ENCODE assay signal across 22 cellular contexts in the genomic region with DNA sequence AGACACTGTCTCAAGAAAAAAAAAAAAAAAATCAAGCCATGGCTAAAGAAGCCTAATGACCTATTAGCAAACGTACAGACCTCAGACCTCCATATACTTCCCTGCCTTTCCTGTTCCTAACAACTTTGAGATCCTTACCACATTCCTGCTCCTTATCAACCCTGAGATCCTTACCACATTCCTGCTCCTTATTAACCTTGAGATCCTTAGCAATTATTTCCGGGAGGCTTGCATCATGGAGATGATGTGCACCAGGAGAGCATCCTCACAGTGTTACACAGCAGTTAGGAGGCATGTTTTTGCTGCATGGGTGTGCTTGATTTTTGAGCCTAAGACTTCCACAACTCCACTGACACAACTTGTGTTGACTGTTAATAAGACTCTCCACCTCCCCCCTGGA. TPM values are rescaled to one million over a fixed set of nuclear protein-coding genes. Genes with fewer than 3 reads are reported as not detected.
DNase-seq lines count a peak whose midpoint lies in the region; ATAC-seq and TF ChIP-seq lines count a peak whose summit lies in the region.
"Had no signal": no experiment of that assay in that cellular context is flagged by ENCODE, and none has a peak within 500 bp of the region (broad histone marks: within the 10 kb centered on the region; RNA-seq: fewer than 3 reads in every experiment).

No MANE protein-coding gene starts in this region.

- H3K9ac ChIP-seq in SK-N-SH, result peak overlapping the region; percentile 34; the same call in 1 of the 2 replicates
- H3K9ac ChIP-seq: BLaER1 treated with 17β-estradiol and CSF1 and Interleukin-3, amounts not matched to agents 10 nM and 100 nM had no signal

- H3K79me2 ChIP-seq in SK-N-SH (ENCODE audit: insufficient read depth), result peaks cover 12% of the 10 kb centered on the region; the same call in 1 of the 2 replicates

- H3K9me2 ChIP-seq in SK-N-SH, result no peaks in the 10 kb centered on the region

- H3F3A ChIP-seq in SK-N-SH (replicated peaks; ENCODE audit: insufficient read depth), result peaks cover 55% of the 10 kb centered on the region

- H3K9me3 ChIP-seq in SK-N-SH, result no peaks in the 10 kb centered on the region
- H3K9me3 ChIP-seq: BLaER1 treated with 17β-estradiol and CSF1 and Interleukin-3, amounts not matched to agents 10 nM and 100 nM; SJSA1 had no signal

- CTCF ChIA-PET in SK-N-SH (lab: Yijun Ruan, JAX), result interaction anchor here (1.1 kb wide), 1 partner anchor 15 kb away, joined by 3 read pairs; no protein-coding TSS in a partner anchor

- H2AFZ ChIP-seq in SK-N-SH (ENCODE audit: low read depth), result no peak overlapping the region

- POLR2A ChIA-PET in SK-N-SH (lab: Yijun Ruan, JAX), result no interaction called here

- no peak for TF ChIP-seq CTCF in SK-N-SH (IDR thresholded peaks at IDR 0.05)

- no peak for ATAC-seq in SK-N-SH treated with all-trans-retinoic acid at 6 μM for 48 hours
- ATAC-seq in GM19395 (IDR thresholded peaks at IDR 0.05; ENCODE audit: unreplicated experiment), result no peak
- ATAC-seq in GM19035 (IDR thresholded peaks at IDR 0.05; ENCODE audit: unreplicated experiment), result no peak
- ATAC-seq: HCT116 had no signal

- no peaks in the 10 kb centered on the region for H4K20me1 ChIP-seq in SK-N-SH (ENCODE audit: insufficient read depth)
- H4K20me1 ChIP-seq: BLaER1 treated with 17β-estradiol and CSF1 and Interleukin-3, amounts not matched to agents 10 nM and 100 nM had no signal

- TF ChIP-seq EP300 in SK-N-SH (IDR thresholded peaks at IDR 0.05; ENCODE audit: borderline replicate concordance in 1 of 2, low read depth in 1 of 2, low read length in 1 of 2), result no peak

- 0 out of 2 replicates have a peak overlapping the region, but pooled peaks have one; percentile 43 for H3K4me2 ChIP-seq in SK-N-SH
- H3K4me2 ChIP-seq: BLaER1 treated with 17β-estradiol and CSF1 and Interleukin-3, amounts not matched to agents 10 nM and 100 nM had no signal

- H3K27me3 ChIP-seq in SK-N-SH (ENCODE audit: insufficient read depth), result no peaks in the 10 kb centered on the region
- H3K27me3 ChIP-seq: BLaER1 treated with 17β-estradiol and CSF1 and Interleukin-3, amounts not matched to agents 10 nM and 100 nM; SJSA1 had no signal

- peaks cover 0 to 20% of the 10 kb centered on the region in 2 experiments; a peak in 2 of 4 replicates for H3K4me1 ChIP-seq in SK-N-SH (ENCODE audit: control insufficient read depth in 1 of 2, insufficient read depth in 2 of 2, low read depth in 1 of 2, low read length in 1 of 2)

- H3K27ac ChIP-seq in SK-N-SH (ENCODE audit: low read depth in 2 of 2, low read length in 1 of 2), result peak overlapping the region in 1 of 2 experiments; percentile 87; a peak in 2 of 4 replicates
- H3K27ac ChIP-seq: BLaER1 treated with 17β-estradiol and CSF1 and Interleukin-3, amounts not matched to agents 10 nM and 100 nM; HL-60 had no signal

- 41% methylated on average over 2 of the region's 2 CpGs for WGBS in SK-N-SH (ENCODE audit: low lambda C conversion rate)

- no peak for TF ChIP-seq RAD21 in SK-N-SH (IDR thresholded peaks at IDR 0.05; ENCODE audit: low read length)

- H3K36me3 ChIP-seq in SK-N-SH (replicated peaks in 1 of 2; ENCODE audit: control insufficient read depth in 1 of 2, insufficient read depth in 2 of 2, low read length in 1 of 2), result no peaks in the 10 kb centered on the region
- H3K36me3 ChIP-seq: BLaER1 treated with 17β-estradiol and CSF1 and Interleukin-3, amounts not matched to agents 10 nM and 100 nM had no signal

- no peak overlapping the region for H3K4me3 ChIP-seq in SK-N-SH (ENCODE audit: low read depth in 2 of 2, low read length in 1 of 2)
- H3K4me3 ChIP-seq: BLaER1 treated with 17β-estradiol and CSF1 and Interleukin-3, amounts not matched to agents 10 nM and 100 nM; SJSA1 had no signal

- DNase-seq in SK-N-SH (no peak), NCI-H226 (peak; percentile 15), islet precursor cell (peak; percentile 53)
- no peak for DNase-seq in activated CD8-positive, alpha-beta memory T cell treated with anti-CD3 and anti-CD28 coated beads, Interleukin-2, amount 50 U/mL, for 4 hours
- DNase-seq: 8988T; AML-193; CD4-positive, alpha-beta T cell; GF-D8; NCI-H1092 treated with DMSO at 0.1 percent for 48 hours; NCI-H1436; NCI-H187; NCI-H2107; NCI-H446; NCI-H524 treated with DMSO at 0.1 percent for 48 hours; NCI-H774 had no signal

TF ChIP-seq in SK-N-SH, 30 proteins besides CTCF, POLR2A, EP300 and RAD21:
- TF ChIP-seq NFIC (IDR thresholded peaks at IDR 0.05; ENCODE audit: borderline replicate concordance) (no peak), TCF12 (IDR thresholded peaks at IDR 0.05) (peak; percentile 27; the same call in 1 of the 2 replicates), GATA2 (CRISPR knock-in tag; IDR thresholded peaks at IDR 0.05) (no peak)

TF ChIP-seq in SK-N-SH treated with all-trans-retinoic acid at 6 μM for 48 hours, 23 proteins besides CTCF, POLR2A, EP300 and RAD21:
- TF ChIP-seq, protein P1, sequence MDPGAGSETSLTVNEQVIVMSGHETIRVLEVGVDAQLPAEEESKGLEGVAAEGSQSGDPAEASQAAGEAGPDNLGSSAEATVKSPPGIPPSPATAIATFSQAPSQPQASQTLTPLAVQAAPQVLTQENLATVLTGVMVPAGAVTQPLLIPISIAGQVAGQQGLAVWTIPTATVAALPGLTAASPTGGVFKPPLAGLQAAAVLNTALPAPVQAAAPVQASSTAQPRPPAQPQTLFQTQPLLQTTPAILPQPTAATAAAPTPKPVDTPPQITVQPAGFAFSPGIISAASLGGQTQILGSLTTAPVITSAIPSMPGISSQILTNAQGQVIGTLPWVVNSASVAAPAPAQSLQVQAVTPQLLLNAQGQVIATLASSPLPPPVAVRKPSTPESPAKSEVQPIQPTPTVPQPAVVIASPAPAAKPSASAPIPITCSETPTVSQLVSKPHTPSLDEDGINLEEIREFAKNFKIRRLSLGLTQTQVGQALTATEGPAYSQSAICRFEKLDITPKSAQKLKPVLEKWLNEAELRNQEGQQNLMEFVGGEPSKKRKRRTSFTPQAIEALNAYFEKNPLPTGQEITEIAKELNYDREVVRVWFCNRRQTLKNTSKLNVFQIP (CRISPR knock-in tag; IDR thresholded peaks at IDR 0.05; ENCODE audit: borderline replicate concordance, low read depth), result no peak
- TF ChIP-seq, protein P2, sequence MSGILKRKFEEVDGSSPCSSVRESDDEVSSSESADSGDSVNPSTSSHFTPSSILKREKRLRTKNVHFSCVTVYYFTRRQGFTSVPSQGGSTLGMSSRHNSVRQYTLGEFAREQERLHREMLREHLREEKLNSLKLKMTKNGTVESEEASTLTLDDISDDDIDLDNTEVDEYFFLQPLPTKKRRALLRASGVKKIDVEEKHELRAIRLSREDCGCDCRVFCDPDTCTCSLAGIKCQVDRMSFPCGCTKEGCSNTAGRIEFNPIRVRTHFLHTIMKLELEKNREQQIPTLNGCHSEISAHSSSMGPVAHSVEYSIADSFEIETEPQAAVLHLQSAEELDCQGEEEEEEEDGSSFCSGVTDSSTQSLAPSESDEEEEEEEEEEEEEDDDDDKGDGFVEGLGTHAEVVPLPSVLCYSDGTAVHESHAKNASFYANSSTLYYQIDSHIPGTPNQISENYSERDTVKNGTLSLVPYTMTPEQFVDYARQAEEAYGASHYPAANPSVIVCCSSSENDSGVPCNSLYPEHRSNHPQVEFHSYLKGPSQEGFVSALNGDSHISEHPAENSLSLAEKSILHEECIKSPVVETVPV (CRISPR knock-in tag; IDR thresholded peaks at IDR 0.05), result no peak
- TF ChIP-seq ZC3H10 (CRISPR knock-in tag; IDR thresholded peaks at IDR 0.05) (no peak), ZNF70 (CRISPR knock-in tag; IDR thresholded peaks at IDR 0.05) (no peak), GLIS3 (CRISPR knock-in tag; IDR thresholded peaks at IDR 0.05) (no peak), PPARA (CRISPR knock-in tag; IDR thresholded peaks at IDR 0.05; ENCODE audit: borderline replicate concordance) (no peak), ZFP30 (CRISPR knock-in tag; IDR thresholded peaks at IDR 0.05) (no peak), ISL1 (CRISPR knock-in tag; IDR thresholded peaks at IDR 0.05) (no peak)

RNA-seq across cellular contexts. Expression of gene RASGRP3, which starts 54.6 kb away (rescaled TPM):
- 72.5 and 152 TPM in 2 replicates for polyA plus RNA-seq in SK-N-SH (2012; rRNA removed)
- 26.2 and 31.8 TPM in 2 replicates for polyA plus RNA-seq in SK-N-SH (2012; cell fraction: cytosol; rRNA removed)
- polyA plus RNA-seq in SK-N-SH (2012; cell fraction: nucleus; rRNA removed), result 604 and 757 TPM in 2 replicates

Comparison
In these comparisons a context has a peak if more than half of its experiments do, and no peak if none do; other contexts are left out.
1. DNase-seq: peak in NCI-H226 (single experiment) and islet precursor cell (single experiment); none in SK-N-SH (single experiment) and activated CD8-positive, alpha-beta memory T cell treated with anti-CD3 and anti-CD28 coated beads, Interleukin-2, amount 50 U/mL, for 4 hours (single experiment).